In the genomic region with DNA sequence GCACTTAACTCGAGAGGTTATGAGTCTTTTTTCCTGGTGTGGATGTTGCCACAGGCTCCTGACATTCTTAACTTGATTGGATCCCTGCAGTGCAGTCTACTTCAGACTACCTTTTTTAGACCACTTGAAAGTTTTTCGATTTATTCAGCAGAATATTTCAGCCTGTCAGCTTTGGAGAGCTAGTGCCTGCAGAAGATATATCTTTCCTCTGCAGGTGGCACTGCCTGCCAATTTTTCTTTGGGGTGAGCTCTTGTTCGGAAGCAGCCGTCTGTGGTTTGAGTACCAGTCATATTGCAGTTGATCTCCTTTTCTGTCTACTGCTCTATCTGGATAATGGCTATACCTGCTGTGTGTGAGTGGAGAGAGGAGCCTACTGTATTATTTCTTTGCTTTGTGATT, we compare ENCODE assay signal across 7 cellular contexts.
DNase-seq lines count a peak whose midpoint lies in the region; ATAC-seq and TF ChIP-seq lines count a peak whose summit lies in the region.
"Not testable (repeated sequence)": the region's sequence is repeated elsewhere in the genome, so short reads cannot be mapped to it uniquely, and the experiment has no call there.

No MANE protein-coding gene starts in this region.

- H3K9me3 ChIP-seq in OCI-LY3 (ENCODE audit: insufficient read depth, low read length); adrenal gland (replicated peaks in 1 of 3): not testable (repeated sequence)

- not testable (repeated sequence) for H3K36me3 ChIP-seq in GM23338 (ENCODE audit: insufficient read depth); OCI-LY3 (replicated peaks; ENCODE audit: low read depth, low read length); adrenal gland (replicated peaks in 1 of 2)

- not testable (repeated sequence) for H3K27me3 ChIP-seq in GM23338 (ENCODE audit: insufficient read depth); OCI-LY3 (ENCODE audit: low read depth, low read length); adrenal gland

- H3K4me1 ChIP-seq in GM23338 (ENCODE audit: insufficient read depth); OCI-LY3 (ENCODE audit: low read length); adrenal gland (replicated peaks in 1 of 2): not testable (repeated sequence)

- ATAC-seq in GM23338 (peak; percentile 65), sciatic nerve (peak; percentile 74)

- H3K27ac ChIP-seq in GM23338 (ENCODE audit: low read depth); OCI-LY3 (ENCODE audit: low read length); adrenal gland: not testable (repeated sequence)

- intact Hi-C loops in adrenal gland (cut with DNase I); head of caudate nucleus (cut with DNase I); sciatic nerve (cut with DNase I): not testable (repeated sequence)

- peak; percentile 15 for DNase-seq in GM23338 (ENCODE audit: low spot score)
- peak; percentile 2 for DNase-seq in NCI-H2107 treated with DMSO at 0.1 percent for 48 hours (lab: John Stamatoyannopoulos, UW; ENCODE audit: unreplicated experiment)
- DNase-seq in adrenal gland: peak in 4 of 7 donors; percentile 14 to 31 (median 19)
- DNase-seq in head of caudate nucleus: peak in 26 of 42 donors; percentile 2 to 53 (median 18)
- peak; percentile 20 for DNase-seq in middle frontal gyrus (ENCODE audit: extremely low spot score, low spot score)
- not testable (repeated sequence) for DNase-seq in sciatic nerve (ENCODE audit: low spot score)

- H3K27me3 Mint-ChIP-seq in GM23338 (ENCODE audit: insufficient read depth, low read depth, poor library complexity): not testable (repeated sequence)

- H3K4me2 ChIP-seq in GM23338; OCI-LY3 (ENCODE audit: low read length): not testable (repeated sequence)

- H3K27ac Mint-ChIP-seq in GM23338: not testable (repeated sequence)

- TF ChIP-seq CTCF in GM23338 (conservative IDR thresholded peaks at IDR 0.05; ENCODE audit: low read depth in 2 of 2): peak; percentile 44 to 50
- peak; percentile 30; the same call in 1 of the 2 replicates for TF ChIP-seq CTCF in OCI-LY3 (IDR thresholded peaks at IDR 0.05; ENCODE audit: low read depth, low read length)
- peak in 5 of 6 experiments; percentile 30 to 43 (median 41) for TF ChIP-seq CTCF in adrenal gland (IDR thresholded peaks at IDR 0.05)

- not testable (repeated sequence) for H3K9ac ChIP-seq in OCI-LY3 (ENCODE audit: low read length)

- not testable (repeated sequence) for H4K20me1 ChIP-seq in GM23338 (replicated peaks; ENCODE audit: insufficient read depth); OCI-LY3 (ENCODE audit: insufficient read depth, low read length)

- H3K9me2 ChIP-seq in GM23338 (ENCODE audit: insufficient read depth): not testable (repeated sequence)

- H3K4me3 ChIP-seq in GM23338; OCI-LY3 (ENCODE audit: low read length); adrenal gland: not testable (repeated sequence)

- not testable (repeated sequence) for H3K79me2 ChIP-seq in GM23338 (replicated peaks; ENCODE audit: insufficient read depth); OCI-LY3 (ENCODE audit: low read length)

- not testable (repeated sequence) for H3K36me3 Mint-ChIP-seq in GM23338 (ENCODE audit: low read depth)

- TF ChIP-seq POLR2A in adrenal gland (IDR thresholded peaks at IDR 0.05): not testable (repeated sequence)

- H3K4me3 Mint-ChIP-seq in GM23338: not testable (repeated sequence)

- H3K9me3 Mint-ChIP-seq in GM23338: not testable (repeated sequence)

- 26 to 35% (median 29%) methylated on average over 4 of the region's 4 CpGs for WGBS in adrenal gland, 4 donors

- not testable (repeated sequence) for H2AFZ ChIP-seq in GM23338; OCI-LY3 (ENCODE audit: low read depth, low read length)

- peaks cover 25% of the 10 kb centered on the region; the same call in 2 of the 3 replicates for H3K4me1 Mint-ChIP-seq in GM23338

- not testable (repeated sequence) for H3F3A ChIP-seq in GM23338 (replicated peaks; ENCODE audit: low read depth)
